1 cellular context compared by ENCODE assay signal in genomic region chr10:58347967-58348366, GRCh38.
TF ChIP-seq lines count a peak whose summit lies in the region.

No MANE protein-coding gene starts in this region.

TF ChIP-seq in HEK293, 187 proteins besides CTCF, POLR2A, EP300 and RAD21 (continued from another document):
- TF ChIP-seq ZBTB10 (tag by site-specific recombination; IDR thresholded peaks at IDR 0.05) (no peak), ZBTB26 (tag by site-specific recombination; optimal IDR thresholded peaks at IDR 0.05) (no peak), ZNF248 (tag by site-specific recombination; IDR thresholded peaks at IDR 0.05) (no peak), ZNF350 (tag by site-specific recombination; IDR thresholded peaks at IDR 0.05) (no peak), BCL11A (tag by site-specific recombination; IDR thresholded peaks at IDR 0.05; ENCODE audit: low read depth) (no peak), ZNF223 (tag by site-specific recombination; IDR thresholded peaks at IDR 0.05) (no peak), ZNF645 (tag by site-specific recombination; IDR thresholded peaks at IDR 0.05) (no peak), ZNF362 (tag by site-specific recombination; IDR thresholded peaks at IDR 0.05) (no peak), ZNF23 (tag by site-specific recombination; IDR thresholded peaks at IDR 0.05; ENCODE audit: borderline replicate concordance) (no peak), ZNF837 (tag by site-specific recombination; IDR thresholded peaks at IDR 0.05) (no peak), ZNF555 (tag by site-specific recombination; conservative IDR thresholded peaks at IDR 0.05) (no peak), ZNF148 (tag by site-specific recombination; IDR thresholded peaks at IDR 0.05; ENCODE audit: borderline replicate concordance) (no peak), ZSCAN23 (tag by site-specific recombination; IDR thresholded peaks at IDR 0.05) (no peak), ZBTB21 (tag by site-specific recombination; IDR thresholded peaks at IDR 0.05) (no peak), ZNF768 (tag by site-specific recombination; IDR thresholded peaks at IDR 0.05) (no peak), EGR2 (tag by site-specific recombination; IDR thresholded peaks at IDR 0.05; ENCODE audit: low read depth) (no peak)
